Comparison of ENCODE assay signal across 15 cellular contexts in the genomic region with DNA sequence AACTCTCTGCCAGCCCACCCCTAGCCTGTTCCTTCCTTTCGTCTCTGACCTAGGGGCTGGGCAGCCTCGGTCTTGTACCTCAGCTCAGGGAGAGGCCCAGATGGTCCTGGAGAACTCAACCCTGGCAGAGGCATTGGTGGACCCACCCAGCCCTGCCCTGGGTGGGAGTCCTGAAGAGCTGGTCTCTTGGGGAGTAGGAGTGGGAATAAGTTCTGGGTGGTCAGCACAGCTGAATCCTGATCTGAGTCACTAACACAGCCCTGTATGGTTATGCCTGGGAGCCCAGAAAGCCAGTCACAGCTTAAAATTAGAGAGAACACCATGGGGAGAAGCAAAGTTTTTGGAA.
DNase-seq lines count a peak whose midpoint lies in the region; ATAC-seq and TF ChIP-seq lines count a peak whose summit lies in the region.
"Had no signal": no experiment of that assay in that cellular context is flagged by ENCODE, and none has a peak within 500 bp of the region (broad histone marks: within the 10 kb centered on the region; RNA-seq: fewer than 3 reads in every experiment).

No MANE protein-coding gene starts in this region.

- H3K4me3 ChIP-seq in heart left ventricle (no peak overlapping the region), iPS-18a (ENCODE audit: low read length) (peak overlapping the region; percentile 12), psoas muscle (no peak overlapping the region), vagina (no peak overlapping the region), spleen (no peak overlapping the region), PC-3 (ENCODE audit: low read length) (no peak overlapping the region)
- H3K4me3 ChIP-seq: A549 had no signal

- intact Hi-C loops in heart left ventricle (cut with DNase I): loop anchor here in 3 of 10 donors (5.0 kb wide), 3 partner anchors 45 to 125 kb away; no protein-coding TSS in a partner anchor
- intact Hi-C loops in cardiac septum (cut with DNase I): loop anchor here (5.0 kb wide), 1 partner anchor 45 kb away; no protein-coding TSS in a partner anchor
- intact Hi-C loops in psoas muscle (cut with DNase I): loop anchor here in 1 of 2 donors (5.0 kb wide), 1 partner anchor 35 kb away; no protein-coding TSS in a partner anchor
- intact Hi-C loops in vagina (cut with DNase I): no loop called here
- intact Hi-C loops in spleen (cut with DNase I; ENCODE audit: low total_unique reads): no loop called here
- intact Hi-C loops in PC-3 (cut with micrococcal nuclease): no loop called here

- H3K4me1 ChIP-seq in heart left ventricle: peaks cover 21 to 99% (median 86%) of the 10 kb centered on the region in 12 donors
- peaks cover 63% of the 10 kb centered on the region for H3K4me1 ChIP-seq in iPS-18a (ENCODE audit: control insufficient read depth, low read depth, low read length)
- H3K4me1 ChIP-seq in psoas muscle: peaks cover 92% of the 10 kb centered on the region
- H3K4me1 ChIP-seq in vagina: peaks cover 48% of the 10 kb centered on the region
- H3K4me1 ChIP-seq in spleen: peaks cover 0 to 19% (median 7%) of the 10 kb centered on the region in 6 donors
- peaks cover 8% of the 10 kb centered on the region; the same call in 1 of the 2 replicates for H3K4me1 ChIP-seq in PC-3 (ENCODE audit: insufficient read depth, low read length)
- H3K4me1 ChIP-seq: A549 had no signal

- no peaks in the 10 kb centered on the region for H3F3A ChIP-seq in PC-3 (ENCODE audit: low read length, unreplicated experiment)

- H3K27me3 ChIP-seq in heart left ventricle (no peaks in the 10 kb centered on the region), iPS-18a (ENCODE audit: control insufficient read depth, insufficient read depth, low read length) (no peaks in the 10 kb centered on the region), psoas muscle (ENCODE audit: insufficient read depth in 3 of 3, low read length in 2 of 3) (no peaks in the 10 kb centered on the region), vagina (no peaks in the 10 kb centered on the region), spleen (replicated peaks in 1 of 7) (no peaks in the 10 kb centered on the region), PC-3 (ENCODE audit: low read length) (no peaks in the 10 kb centered on the region)

- H3K9ac ChIP-seq in iPS-18a (ENCODE audit: low read length): no peak overlapping the region
- H3K9ac ChIP-seq in PC-3 (ENCODE audit: low read length): no peak overlapping the region

- H4K20me1 ChIP-seq in PC-3 (ENCODE audit: low read length): no peaks in the 10 kb centered on the region

- H3K36me3 ChIP-seq in heart left ventricle: no peaks in the 10 kb centered on the region
- no peaks in the 10 kb centered on the region for H3K36me3 ChIP-seq in iPS-18a (ENCODE audit: control insufficient read depth, low read depth, low read length)
- no peaks in the 10 kb centered on the region for H3K36me3 ChIP-seq in psoas muscle (ENCODE audit: insufficient read depth in 1 of 2, low read depth in 1 of 2)
- no peaks in the 10 kb centered on the region for H3K36me3 ChIP-seq in vagina
- H3K36me3 ChIP-seq in spleen: no peaks in the 10 kb centered on the region
- no peaks in the 10 kb centered on the region for H3K36me3 ChIP-seq in PC-3 (ENCODE audit: low read depth, low read length)

- no peak overlapping the region for H3K4me2 ChIP-seq in PC-3 (ENCODE audit: low read length)
- H3K4me2 ChIP-seq: A549 had no signal

- POLR2A ChIA-PET in PC-3 (lab: Charles Lee; ENCODE audit: unreplicated experiment): interaction anchor here (0.6 kb wide), 1 partner anchor 14 kb away, joined by 4 read pairs; no protein-coding TSS in a partner anchor

- H2AFZ ChIP-seq in PC-3 (ENCODE audit: low read length): no peak overlapping the region

- CTCF ChIA-PET in PC-3 (lab: Charles Lee): no interaction called here

- DNase-seq in heart left ventricle (peak in 1 of 5 donors; percentile 37), cardiac septum (ENCODE audit: low spot score) (no peak), psoas muscle (peak in 1 of 2 donors; percentile 57), vagina (ENCODE audit: extremely low spot score in 2 of 2) (no peak), spleen (no peak), PC-3 (no peak)
- DNase-seq in stimulated activated CD4-positive, alpha-beta T cell treated with anti-CD3 and anti-CD28 coated beads, Interleukin-2, amount 100 ng/mL, for 48 hours: no peak
- DNase-seq: activated CD4-positive, alpha-beta T cell treated with anti-CD3 and anti-CD28 coated beads, Interleukin-2, amount 10 ng/mL, durations not matched to agents 24 days and 14 days; COR-L47; head of caudate nucleus; NCI-H1417; stimulated activated naive CD8-positive, alpha-beta T cell treated with anti-CD3 and anti-CD28 coated beads, Interleukin-15, amount 100 ng/mL, for 72 hours; T-helper 2 cell had no signal

- TF ChIP-seq POLR2A in heart left ventricle (IDR thresholded peaks at IDR 0.05) (no peak), vagina (IDR thresholded peaks at IDR 0.05) (no peak), spleen (IDR thresholded peaks at IDR 0.05) (no peak)

- H3K27ac ChIP-seq in heart left ventricle: peak overlapping the region; percentile 64 to 96 (median 90)
- peak overlapping the region; percentile 85 for H3K27ac ChIP-seq in iPS-18a (ENCODE audit: low read length)
- peak overlapping the region; percentile 96 for H3K27ac ChIP-seq in psoas muscle
- peak overlapping the region; percentile 79 for H3K27ac ChIP-seq in vagina
- H3K27ac ChIP-seq in spleen: peak overlapping the region in 1 of 8 donors; percentile 9
- no peak overlapping the region for H3K27ac ChIP-seq in PC-3 (ENCODE audit: low read length)
- H3K27ac ChIP-seq: A549 had no signal

- no peaks in the 10 kb centered on the region for H3K9me3 ChIP-seq in heart left ventricle
- H3K9me3 ChIP-seq in iPS-18a (ENCODE audit: control insufficient read depth, low read depth, low read length): no peaks in the 10 kb centered on the region
- H3K9me3 ChIP-seq in psoas muscle: no peaks in the 10 kb centered on the region
- no peaks in the 10 kb centered on the region for H3K9me3 ChIP-seq in vagina
- no peaks in the 10 kb centered on the region for H3K9me3 ChIP-seq in spleen
- no peaks in the 10 kb centered on the region for H3K9me3 ChIP-seq in PC-3 (ENCODE audit: low read length)
- H3K9me3 ChIP-seq: A549 had no signal

- TF ChIP-seq CTCF in heart left ventricle (IDR thresholded peaks at IDR 0.05) (no peak), psoas muscle (IDR thresholded peaks at IDR 0.05) (no peak), vagina (IDR thresholded peaks at IDR 0.05) (no peak), spleen (IDR thresholded peaks at IDR 0.05 in 8 of 11, conservative IDR thresholded peaks at IDR 0.05 in 3 of 11) (no peak), PC-3 (conservative IDR thresholded peaks at IDR 0.05; ENCODE audit: low read depth, low read length) (no peak)

- WGBS in heart left ventricle, 4 donors: 44 to 67% (median 56%) methylated on average over 2 of the region's 2 CpGs
- WGBS in psoas muscle, 3 donors: 49 to 79% (median 61%) methylated on average over 2 of the region's 2 CpGs
- WGBS in spleen, 5 donors: 62 to 97% (median 92%) methylated on average over 2 of the region's 2 CpGs

- no peaks in the 10 kb centered on the region for H3K9me2 ChIP-seq in PC-3 (replicated peaks; ENCODE audit: low read length)

- no TSS peak for BruUV-seq in PC-3 (replicated peaks; lab: Mats Ljungman, UMichigan)

- H3K79me2 ChIP-seq in PC-3 (ENCODE audit: low read length): no peaks in the 10 kb centered on the region

- peak in 1 of 4 donors; percentile 19 for ATAC-seq in heart left ventricle
- peak; percentile 25 to 49 (median 38) for ATAC-seq in psoas muscle
- ATAC-seq in PC-3: no peak
- ATAC-seq: A549; stimulated activated naive CD8-positive, alpha-beta T cell treated with anti-CD3 and anti-CD28 coated beads, Interleukin-15, amount 100 ng/mL, for 72 hours had no signal
